ENCODE assay signal across 15 cellular contexts in the genomic region with DNA sequence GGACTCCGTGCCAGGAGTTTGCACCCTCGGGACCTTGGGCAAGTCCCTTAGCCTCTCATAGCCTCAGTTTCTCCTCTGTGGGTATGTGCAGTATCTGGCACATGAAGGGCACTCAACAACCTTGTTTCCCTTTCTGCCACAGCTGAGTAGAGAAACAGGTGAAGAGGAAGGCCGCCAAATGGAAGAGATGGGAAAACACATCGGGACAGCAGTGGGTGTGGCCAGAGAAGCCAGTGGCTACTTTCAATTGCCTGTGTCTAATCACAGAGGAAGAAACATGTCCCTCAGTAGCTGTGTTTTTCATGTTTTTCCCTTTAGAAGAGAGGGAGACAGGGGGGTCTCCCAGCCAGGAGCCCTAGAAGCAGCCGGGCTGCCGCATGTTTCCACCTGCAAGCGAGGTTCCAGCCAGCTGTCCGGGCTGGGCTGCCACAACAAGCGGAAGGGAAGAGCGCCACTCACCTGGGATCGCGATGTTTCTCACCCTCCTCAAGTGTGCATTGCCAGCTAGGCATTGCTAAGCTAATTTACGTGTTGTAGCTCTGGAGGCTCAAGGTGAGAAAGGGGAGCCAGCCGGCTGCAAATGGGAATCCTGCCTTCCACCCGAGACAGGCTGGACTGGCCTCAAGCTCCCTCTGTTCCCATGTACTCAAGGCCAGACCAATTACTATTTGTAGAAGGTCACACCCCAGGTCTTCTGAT.
"Had no signal": no experiment of that assay in that cellular context is flagged by ENCODE, and none has a peak within 500 bp of the region (broad histone marks: within the 10 kb centered on the region; RNA-seq: fewer than 3 reads in every experiment).

No MANE protein-coding gene starts in this region.

- H3K27ac Mint-ChIP-seq: activated CD4-positive, alpha-beta T cell treated with anti-CD3 and anti-CD28 coated beads for 36 hours; activated CD8-positive, alpha-beta T cell treated with anti-CD3 and anti-CD28 coated beads for 36 hours had no signal

- H3K4me1 ChIP-seq: gastrocnemius medialis, pancreas, tibial artery had no signal

- H3K4me3 Mint-ChIP-seq: activated CD4-positive, alpha-beta T cell treated with anti-CD3 and anti-CD28 coated beads for 36 hours; activated CD8-positive, alpha-beta T cell treated with anti-CD3 and anti-CD28 coated beads for 36 hours; neural crest cell had no signal

- H3K27ac ChIP-seq: epithelial cell of prostate, gastrocnemius medialis, pancreas, tibial artery had no signal

- H3K9me3 ChIP-seq: gastrocnemius medialis, pancreas, tibial artery had no signal

- H3K9me3 Mint-ChIP-seq: activated CD8-positive, alpha-beta T cell treated with anti-CD3 and anti-CD28 coated beads for 36 hours; neural crest cell had no signal

- H3K4me1 Mint-ChIP-seq: activated CD4-positive, alpha-beta T cell treated with anti-CD3 and anti-CD28 coated beads for 36 hours; neural crest cell had no signal

- H3K27me3 Mint-ChIP-seq: activated CD4-positive, alpha-beta T cell treated with anti-CD3 and anti-CD28 coated beads for 36 hours; activated CD8-positive, alpha-beta T cell treated with anti-CD3 and anti-CD28 coated beads for 36 hours had no signal

- H3K27me3 ChIP-seq: gastrocnemius medialis, pancreas, tibial artery had no signal

- ATAC-seq: activated CD4-positive, alpha-beta T cell treated with anti-CD3 and anti-CD28 coated beads for 36 hours; activated CD8-positive, alpha-beta T cell treated with anti-CD3 and anti-CD28 coated beads for 36 hours had no signal

- DNase-seq: activated CD4-positive, alpha-beta T cell treated with anti-CD3 and anti-CD28 coated beads for 36 hours; activated CD8-positive, alpha-beta memory T cell treated with anti-CD3 and anti-CD28 coated beads, Interleukin-2, amount 50 U/mL, for 4 hours; activated CD8-positive, alpha-beta T cell treated with anti-CD3 and anti-CD28 coated beads for 36 hours; cortex of kidney; effector memory CD4-positive, alpha-beta T cell; gastrocnemius medialis; mesendoderm; pancreas; retina; stimulated activated CD4-positive, alpha-beta T cell treated with anti-CD3 and anti-CD28 coated beads, Interleukin-15, amount 100 ng/mL, for 24 hours; stimulated activated CD4-positive, alpha-beta T cell treated with anti-CD3 and anti-CD28 coated beads, Interleukin-4, amount 100 ng/mL, for 4 hours; T1000 had no signal
